In the genomic region with DNA sequence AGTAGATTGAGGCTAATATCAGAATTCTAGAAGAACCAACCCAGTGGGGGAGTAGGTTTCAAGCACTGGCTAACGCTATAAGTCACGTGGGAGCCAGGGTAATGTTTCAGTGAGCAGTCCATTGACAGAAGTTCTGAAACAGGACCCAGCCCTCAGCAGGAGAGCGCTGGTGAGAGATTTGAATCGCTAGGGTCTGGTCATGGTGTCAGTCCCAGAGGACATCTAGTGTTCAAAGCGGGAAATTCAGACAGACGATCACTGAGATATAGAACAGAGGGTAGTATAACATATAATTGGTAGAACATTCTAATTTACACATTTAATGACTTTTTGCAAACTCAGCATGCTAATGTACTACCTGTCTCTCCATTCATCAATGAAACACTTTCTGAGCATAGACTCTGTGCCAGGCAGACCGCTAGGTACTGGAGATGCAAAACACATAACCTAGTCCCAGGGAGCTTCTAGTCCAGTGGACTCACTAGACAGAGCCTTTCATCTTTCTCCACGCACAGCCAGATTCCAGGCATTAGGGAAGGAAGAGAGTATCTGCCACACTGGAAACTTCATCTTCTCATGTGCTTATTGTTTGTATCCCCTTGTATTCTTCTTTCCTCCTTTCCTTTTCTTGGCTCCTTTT, we compare ENCODE assay signal across 9 cellular contexts. TPM values are rescaled to one million over a fixed set of nuclear protein-coding genes. Genes with fewer than 3 reads are reported as not detected.
DNase-seq lines count a peak whose midpoint lies in the region; ATAC-seq and TF ChIP-seq lines count a peak whose summit lies in the region.
"Had no signal": no experiment of that assay in that cellular context is flagged by ENCODE, and none has a peak within 500 bp of the region (broad histone marks: within the 10 kb centered on the region; RNA-seq: fewer than 3 reads in every experiment).

No MANE protein-coding gene starts in this region.

- peak; percentile 65 to 87 (median 80) for TF ChIP-seq CTCF in Peyer's patch (IDR thresholded peaks at IDR 0.05)

- intact Hi-C loops in left cardiac atrium (cut with DNase I): loop anchor here (2.0 to 10.0 kb wide), 5 partner anchors 51 to 187 kb away; partner anchors contain the start of genes RNASE1 (in 1 of the 2) and RNASE7 (in 1 of the 2)

- peak; percentile 52 for DNase-seq in EL
- DNase-seq in HPDE6-E6E7 (ENCODE audit: extremely low spot score): peak; percentile 54
- DNase-seq in Peyer's patch: peak in 2 of 3 donors; percentile 66 to 83
- peak; percentile 65 for DNase-seq in amniotic epithelial cell (ENCODE audit: low read depth)
- DNase-seq in left cardiac atrium: peak; percentile 45
- DNase-seq in putamen (ENCODE audit: low spot score): peak; percentile 82
- no peak for DNase-seq in NCI-H128 (lab: John Stamatoyannopoulos, UW; ENCODE audit: unreplicated experiment)

- TF ChIP-seq POLR2A in Peyer's patch (IDR thresholded peaks at IDR 0.05): no peak

- no peaks in the 10 kb centered on the region for H3K9me3 ChIP-seq in Peyer's patch

- peak; percentile 81 for ATAC-seq in GM21367 (IDR thresholded peaks at IDR 0.05; ENCODE audit: unreplicated experiment)
- peak; percentile 90 to 96 for ATAC-seq in left cardiac atrium

- no peak overlapping the region for H3K4me3 ChIP-seq in Peyer's patch

- H3K27ac ChIP-seq in Peyer's patch: no peak overlapping the region

- no peaks in the 10 kb centered on the region for H3K27me3 ChIP-seq in Peyer's patch

- no peaks in the 10 kb centered on the region for H3K36me3 ChIP-seq in Peyer's patch

- H3K4me1 ChIP-seq in Peyer's patch: no peaks in the 10 kb centered on the region

RNA-seq across cellular contexts. Expression of gene RNASE3, which starts 35.4 kb away (rescaled TPM):
- total RNA-seq in Peyer's patch (not detected), left cardiac atrium (not detected)
- total RNA-seq: urinary bladder had no signal

RNA-seq across cellular contexts. Expression of gene RNASE1, which starts 53.1 kb away (rescaled TPM):
- 100 to 1,000 TPM in 2 of 4 donors, 10 to 100 TPM in 2; 35.5 to 131 (median 90.6) TPM for total RNA-seq in Peyer's patch
- total RNA-seq in left cardiac atrium: 100 to 1,000 TPM; 295 to 632 TPM
